In genomic region chr1:46158312-46159281, GRCh38 we compare ENCODE assay signal across 22 cellular contexts. TPM values are rescaled to one million over a fixed set of nuclear protein-coding genes. Genes with fewer than 3 reads are reported as not detected.
DNase-seq lines count a peak whose midpoint lies in the region; ATAC-seq, FAIRE-seq and TF ChIP-seq lines count a peak whose summit lies in the region.
"Had no signal": no experiment of that assay in that cellular context is flagged by ENCODE, and none has a peak within 500 bp of the region (broad histone marks: within the 10 kb centered on the region; RNA-seq: fewer than 3 reads in every experiment).

No MANE protein-coding gene starts in this region.

- CTCF ChIA-PET in MCF 10A (lab: Yijun Ruan, JAX), result interaction anchor here (0.8 kb wide), 1 partner anchor 122 kb away, joined by 3 read pairs; no protein-coding TSS in a partner anchor

- no peaks in the 10 kb centered on the region for H3K36me3 Mint-ChIP-seq in MCF 10A (ENCODE audit: insufficient read depth, unreplicated experiment)
- H3K36me3 Mint-ChIP-seq: stimulated activated memory B cell treated with anti-CD40 and anti-IgM and Interleukin-4, amounts not matched to agents 10 μg/mL and 1 μg/mL and 100 μg/mL, for 72 hours had no signal

- WGBS in thyroid gland, 2 donors, result 93 to 96% methylated on average over 13 of the region's 13 CpGs

- H3K4me1 Mint-ChIP-seq in MCF 10A (ENCODE audit: insufficient read depth, unreplicated experiment), result no peaks in the 10 kb centered on the region
- H3K4me1 Mint-ChIP-seq: activated CD4-positive, alpha-beta T cell treated with anti-CD3 and anti-CD28 coated beads for 36 hours had no signal

- H3K27ac Mint-ChIP-seq in MCF 10A (ENCODE audit: low read depth, unreplicated experiment), result no peak overlapping the region
- H3K27ac Mint-ChIP-seq: activated CD4-positive, alpha-beta T cell treated with anti-CD3 and anti-CD28 coated beads for 36 hours; stimulated activated memory B cell treated with anti-CD40 and anti-IgM and Interleukin-4, amounts not matched to agents 10 μg/mL and 1 μg/mL and 100 μg/mL, for 72 hours; T-helper 1 cell treated with Interleukin-12 subunit alpha and Interleukin-12 subunit beta and Interleukin-4 antibody, amounts not matched to agents 30 μg/mL and 1 μg/mL, for 36 hours had no signal

- DNase-seq in thyroid gland (no peak), MCF 10A (ENCODE audit: unreplicated experiment) (no peak), frontal cortex (ENCODE audit: low spot score in 2 of 2) (no peak), dorsolateral prefrontal cortex (no peak)
- DNase-seq: activated CD4-positive, alpha-beta T cell treated with anti-CD3 and anti-CD28 coated beads for 36 hours; activated naive CD4-positive, alpha-beta T cell treated with anti-CD3 and anti-CD28 coated beads, Interleukin-2, amount 50 U/mL, for 16 hours; body of pancreas; esophagus squamous epithelium; H7; NCI-H1092; NCI-H82 had no signal

- POLR2A ChIA-PET in MCF 10A (lab: Yijun Ruan, JAX), result interaction anchor here (1.8 kb wide), 1 partner anchor 16 kb away, joined by 8 read pairs; the partner anchor contains the start of gene TSPAN1

- FAIRE-seq in frontal cortex (lab: Jason Lieb, UNC), result no peak
- FAIRE-seq: urothelium cell line had no signal

- no peak for TF ChIP-seq POLR2A in thyroid gland (IDR thresholded peaks at IDR 0.05)

- H3K9me3 Mint-ChIP-seq in MCF 10A (ENCODE audit: unreplicated experiment), result no peaks in the 10 kb centered on the region
- H3K9me3 Mint-ChIP-seq: stimulated activated memory B cell treated with anti-CD40 and anti-IgM and Interleukin-4, amounts not matched to agents 10 μg/mL and 1 μg/mL and 100 μg/mL, for 72 hours; T-helper 1 cell treated with Interleukin-12 subunit alpha and Interleukin-12 subunit beta and Interleukin-4 antibody, amounts not matched to agents 30 μg/mL and 1 μg/mL, for 36 hours had no signal

- no peak overlapping the region for H3K4me3 Mint-ChIP-seq in MCF 10A (ENCODE audit: unreplicated experiment)
- H3K4me3 Mint-ChIP-seq: activated CD4-positive, alpha-beta T cell treated with anti-CD3 and anti-CD28 coated beads for 36 hours; stimulated activated memory B cell treated with anti-CD40 and anti-IgM and Interleukin-4, amounts not matched to agents 10 μg/mL and 1 μg/mL and 100 μg/mL, for 72 hours; T-helper 1 cell treated with Interleukin-12 subunit alpha and Interleukin-12 subunit beta and Interleukin-4 antibody, amounts not matched to agents 30 μg/mL and 1 μg/mL, for 36 hours had no signal

- no peaks in the 10 kb centered on the region for H3K27me3 Mint-ChIP-seq in MCF 10A (ENCODE audit: insufficient read depth, unreplicated experiment)
- H3K27me3 Mint-ChIP-seq: activated CD4-positive, alpha-beta T cell treated with anti-CD3 and anti-CD28 coated beads for 36 hours; stimulated activated memory B cell treated with anti-CD40 and anti-IgM and Interleukin-4, amounts not matched to agents 10 μg/mL and 1 μg/mL and 100 μg/mL, for 72 hours had no signal

- intact Hi-C loops in thyroid gland (cut with DNase I) (no loop called here), MCF 10A (cut with micrococcal nuclease) (no loop called here), dorsolateral prefrontal cortex (cut with DNase I) (no loop called here)

- ATAC-seq in GM19438 (IDR thresholded peaks at IDR 0.05; ENCODE audit: low read depth, unreplicated experiment) (peak; percentile 84), HG02759 (IDR thresholded peaks at IDR 0.05; ENCODE audit: unreplicated experiment) (peak; percentile 86), HG03460 (IDR thresholded peaks at IDR 0.05; ENCODE audit: unreplicated experiment) (peak; percentile 85)
- ATAC-seq: activated CD4-positive, alpha-beta T cell treated with anti-CD3 and anti-CD28 coated beads for 36 hours; body of pancreas; stimulated activated memory B cell treated with anti-CD40 and anti-IgM and Interleukin-4, amounts not matched to agents 10 μg/mL and 1 μg/mL and 100 μg/mL, for 72 hours had no signal

- H3K4me1 ChIP-seq in thyroid gland, result no peaks in the 10 kb centered on the region
- H3K4me1 ChIP-seq: BLaER1, body of pancreas, esophagus squamous epithelium, parathyroid adenoma had no signal

- BruUV-seq in MCF 10A (replicated peaks; lab: Mats Ljungman, UMichigan), result no TSS peak

- H3K27me3 ChIP-seq in thyroid gland (no peaks in the 10 kb centered on the region), dorsolateral prefrontal cortex (no peaks in the 10 kb centered on the region)
- H3K27me3 ChIP-seq: BLaER1, body of pancreas, esophagus squamous epithelium, hepatocyte had no signal

- no peaks in the 10 kb centered on the region for H3K9me3 ChIP-seq in thyroid gland
- H3K9me3 ChIP-seq: BLaER1, body of pancreas, esophagus squamous epithelium had no signal

- H3K4me3 ChIP-seq in thyroid gland (replicated peaks in 1 of 3), result no peak overlapping the region
- H3K4me3 ChIP-seq in dorsolateral prefrontal cortex, result peak overlapping the region in 1 of 59 donors; percentile 22
- H3K4me3 ChIP-seq: BLaER1, body of pancreas, esophagus squamous epithelium, hepatocyte had no signal

- no peak overlapping the region for H3K27ac ChIP-seq in thyroid gland
- no peak overlapping the region for H3K27ac ChIP-seq in dorsolateral prefrontal cortex
- H3K27ac ChIP-seq: BLaER1, body of pancreas, esophagus squamous epithelium, hepatocyte, parathyroid adenoma had no signal

- no peaks in the 10 kb centered on the region for H3K36me3 ChIP-seq in thyroid gland
- H3K36me3 ChIP-seq: BLaER1, esophagus squamous epithelium had no signal

- TF ChIP-seq CTCF in thyroid gland (IDR thresholded peaks at IDR 0.05), result no peak
- no peak for TF ChIP-seq CTCF in MCF 10A (IDR thresholded peaks at IDR 0.05; ENCODE audit: unreplicated experiment)
- no peak for TF ChIP-seq CTCF in dorsolateral prefrontal cortex (IDR thresholded peaks at IDR 0.05 in 54 of 56, conservative IDR thresholded peaks at IDR 0.05 in 2 of 56; ENCODE audit: low read depth in 1 of 56, partially characterized antibody in 56 of 56)

RNA-seq across cellular contexts. Expression of gene TSPAN1, which starts 16.3 kb away (rescaled TPM):
- total RNA-seq in thyroid gland (100 to 1,000 TPM in 2 of 4 donors, 10 to 100 TPM in 2; 61.2 to 154 (median 105) TPM), MCF 10A (2022) (22.7 and 41.7 TPM in 2 replicates), frontal cortex (0.82 TPM), dorsolateral prefrontal cortex (1 to 10 TPM in 113 of 120 experiments, under 1 TPM in 7; 0.32 to 5.8 (median 2.6) TPM)
- total RNA-seq: activated CD4-positive, alpha-beta T cell treated with anti-CD3 and anti-CD28 coated beads for 36 hours; H7; skeletal muscle tissue had no signal

RNA-seq across cellular contexts. Expression of gene P3R3URF, which starts 17.7 kb away (rescaled TPM):
- not detected for total RNA-seq in thyroid gland
- total RNA-seq in MCF 10A (2022), result not detected in 2 replicates
- total RNA-seq in frontal cortex, result not detected
- total RNA-seq in dorsolateral prefrontal cortex, result not detected
- total RNA-seq: activated CD4-positive, alpha-beta T cell treated with anti-CD3 and anti-CD28 coated beads for 36 hours; body of pancreas; dermis microvascular lymphatic vessel endothelial cell; esophagus squamous epithelium; H7; hepatocyte; skeletal muscle tissue had no signal

RNA-seq across cellular contexts. Expression of gene PIK3R3, which starts 26.2 kb away (rescaled TPM):
- total RNA-seq in thyroid gland (10 to 100 TPM; 16.0 to 36.2 (median 20.9) TPM), MCF 10A (2022) (8.0 and 9.3 TPM in 2 replicates), frontal cortex (33.4 TPM), dorsolateral prefrontal cortex (10 to 100 TPM; 17.6 to 51.8 (median 34.2) TPM)

RNA-seq across cellular contexts. Expression of gene POMGNT1, which starts 39.6 kb away (rescaled TPM):
- total RNA-seq in thyroid gland (10 to 100 TPM; 54.2 to 90.8 (median 79.3) TPM), MCF 10A (2022) (85.4 and 90.7 TPM in 2 replicates), frontal cortex (40.4 TPM), dorsolateral prefrontal cortex (100 to 1,000 TPM in 32 of 120 experiments, 10 to 100 TPM in 88; 58.7 to 145 (median 92.1) TPM)

RNA-seq across cellular contexts. Expression of gene LURAP1, which starts 44.5 kb away (rescaled TPM):
- total RNA-seq in thyroid gland (10 to 100 TPM; 30.5 to 47.4 (median 37.8) TPM), MCF 10A (2022) (3.6 and 4.1 TPM in 2 replicates), frontal cortex (2.4 TPM), dorsolateral prefrontal cortex (10 to 100 TPM; 15.7 to 34.1 (median 24.1) TPM)
